ENCODE assay signal across 17 cellular contexts in the genomic region with DNA sequence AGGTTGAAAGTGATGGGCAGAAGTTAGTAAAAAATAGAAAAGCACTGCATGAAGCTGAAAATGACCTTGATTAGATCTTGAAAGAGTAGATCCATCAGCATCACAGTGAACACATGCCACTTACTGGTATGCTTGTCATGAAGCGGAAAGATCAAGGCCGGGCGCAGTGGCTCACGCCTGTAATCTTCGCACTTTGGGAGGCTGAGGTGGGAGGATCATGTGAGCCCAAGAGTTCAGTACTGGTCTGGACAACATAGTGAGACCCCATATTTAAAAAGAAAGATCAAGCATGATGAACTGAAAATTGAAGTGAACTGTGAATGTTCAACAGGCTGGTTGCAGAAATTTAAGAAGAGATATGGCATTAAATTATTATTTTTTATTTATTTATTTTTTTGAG.
"Had no signal": no experiment of that assay in that cellular context is flagged by ENCODE, and none has a peak within 500 bp of the region (broad histone marks: within the 10 kb centered on the region; RNA-seq: fewer than 3 reads in every experiment).

No MANE protein-coding gene starts in this region.

- H3K27me3 Mint-ChIP-seq: memory B cell; natural killer cell treated with Interleukin-12 subunit alpha and Interleukin-12 subunit beta and Interleukin-15 and Interleukin-18, amount 100 ng/mL, for 72 hours had no signal

- H3K27ac ChIP-seq: ascending aorta, neutrophil had no signal

- H3K9me3 ChIP-seq: ascending aorta, mucosa of descending colon, neutrophil had no signal

- ATAC-seq: activated T-cell treated with anti-CD3 and anti-CD28 coated beads, Interleukin-2, amount 50 U/mL, for 4 hours; esophagus mucosa; natural killer cell treated with Interleukin-12 subunit alpha and Interleukin-12 subunit beta and Interleukin-15 and Interleukin-18, amount 100 ng/mL, for 72 hours had no signal

- H3K4me3 ChIP-seq: ascending aorta, mucosa of descending colon had no signal

- H3K4me3 Mint-ChIP-seq: activated naive CD4-positive, alpha-beta T cell treated with anti-CD3 and anti-CD28 coated beads for 36 hours; activated T-cell treated with anti-CD3 and anti-CD28 coated beads, Interleukin-2, amount 50 U/mL, for 4 hours; memory B cell; natural killer cell treated with Interleukin-12 subunit alpha and Interleukin-12 subunit beta and Interleukin-15 and Interleukin-18, amount 100 ng/mL, for 72 hours; T-helper 1 cell treated with Interleukin-12 subunit alpha and Interleukin-12 subunit beta and Interleukin-4 antibody, amounts not matched to agents 30 μg/mL and 1 μg/mL, for 36 hours had no signal

- DNase-seq: activated CD4-positive, alpha-beta T cell treated with anti-CD3 and anti-CD28 coated beads, Interleukin-2, amount 50 U/mL, for 1 hour; activated CD8-positive, alpha-beta memory T cell treated with anti-CD3 and anti-CD28 coated beads, Interleukin-2, amount 50 U/mL, for 4 hours; activated naive CD4-positive, alpha-beta T cell treated with anti-CD3 and anti-CD28 coated beads for 36 hours; activated T-cell treated with anti-CD3 and anti-CD28 coated beads, Interleukin-2, amount 50 U/mL, for 4 hours; cerebellar nuclear complex; effector CD4-positive, alpha-beta T cell; mucosa of descending colon; stimulated activated CD4-positive, alpha-beta T cell treated with anti-CD3 and anti-CD28 coated beads, Interleukin-12 subunit alpha, Interleukin-12 subunit beta, amount 100 ng/mL, for 4 hours; stimulated activated CD4-positive, alpha-beta T cell treated with anti-CD3 and anti-CD28 coated beads, Interleukin-1b, Interleukin-23, amount 100 ng/mL, for 48 hours; stimulated activated CD8-positive, alpha-beta memory T cell treated with anti-CD3 and anti-CD28 coated beads, Interleukin-4, amount 100 ng/mL, for 48 hours; stimulated activated naive CD4-positive, alpha-beta T cell had no signal

- H3K27me3 ChIP-seq: ascending aorta, neutrophil had no signal

- H3K27ac Mint-ChIP-seq: activated naive CD4-positive, alpha-beta T cell treated with anti-CD3 and anti-CD28 coated beads for 36 hours; T-helper 1 cell treated with Interleukin-12 subunit alpha and Interleukin-12 subunit beta and Interleukin-4 antibody, amounts not matched to agents 30 μg/mL and 1 μg/mL, for 36 hours had no signal

- H3K9me3 Mint-ChIP-seq: activated naive CD4-positive, alpha-beta T cell treated with anti-CD3 and anti-CD28 coated beads for 36 hours; activated T-cell treated with anti-CD3 and anti-CD28 coated beads, Interleukin-2, amount 50 U/mL, for 4 hours; memory B cell; natural killer cell treated with Interleukin-12 subunit alpha and Interleukin-12 subunit beta and Interleukin-15 and Interleukin-18, amount 100 ng/mL, for 72 hours; T-helper 1 cell treated with Interleukin-12 subunit alpha and Interleukin-12 subunit beta and Interleukin-4 antibody, amounts not matched to agents 30 μg/mL and 1 μg/mL, for 36 hours had no signal
